ENCODE assay signal across 13 cellular contexts in the genomic region with DNA sequence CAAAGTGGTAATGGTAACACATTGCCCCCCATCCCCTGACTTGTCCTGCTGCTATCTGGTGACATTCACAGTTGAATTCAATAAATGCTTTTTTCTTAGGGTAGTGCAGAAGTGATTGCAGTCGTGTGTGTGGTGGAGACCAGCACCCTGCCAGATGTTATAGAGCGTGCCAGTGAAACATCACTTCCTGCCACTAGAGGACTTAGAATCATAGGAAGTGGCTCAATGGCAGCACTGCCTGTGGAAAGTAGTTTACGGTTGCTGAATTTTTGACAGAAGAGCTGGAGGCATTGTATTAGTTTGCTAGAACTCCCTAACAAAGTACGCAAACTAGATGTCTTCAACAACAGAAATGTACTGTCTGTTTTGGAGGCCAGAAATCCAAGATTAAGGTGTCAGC. TPM values are rescaled to one million over a fixed set of nuclear protein-coding genes. Genes with fewer than 3 reads are reported as not detected.
DNase-seq lines count a peak whose midpoint lies in the region; ATAC-seq and TF ChIP-seq lines count a peak whose summit lies in the region.
"Had no signal": no experiment of that assay in that cellular context is flagged by ENCODE, and none has a peak within 500 bp of the region (broad histone marks: within the 10 kb centered on the region; RNA-seq: fewer than 3 reads in every experiment).

No MANE protein-coding gene starts in this region.

- H3K27me3 Mint-ChIP-seq in CD14-positive monocyte (ENCODE audit: low read depth in 3 of 3): peaks cover 0 to 2% (median 0%) of the 10 kb centered on the region in 3 donors
- H3K27me3 Mint-ChIP-seq in stimulated activated naive CD8-positive, alpha-beta T cell treated with anti-CD3 and anti-CD28 coated beads, Interleukin-15, amount 100 ng/mL, for 72 hours: no peaks in the 10 kb centered on the region
- H3K27me3 Mint-ChIP-seq: activated T-cell treated with anti-CD3 and anti-CD28 coated beads, Interleukin-2, amount 50 U/mL, for 24 hours had no signal

- no peak overlapping the region for H3K27ac ChIP-seq in brain microvascular endothelial cell
- H3K27ac ChIP-seq: VCaP had no signal

- in situ Hi-C loops in brain microvascular endothelial cell (cut with HindIII; ENCODE audit: low pct_ligation_motif_present, low sequenced_read_pairs): no loop called here
- in situ Hi-C loops in GM13977 (cut with MboI; ENCODE audit: low pct_unique_long_range_greater_than_20kb, low sequenced_read_pairs, unreplicated experiment): no loop called here

- peak; percentile 36 for TF ChIP-seq CTCF in CD14-positive monocyte (IDR thresholded peaks at IDR 0.05)
- peak; percentile 34 for TF ChIP-seq CTCF in brain microvascular endothelial cell (IDR thresholded peaks at IDR 0.05; ENCODE audit: low read depth, low read length, missing control alignments)
- TF ChIP-seq CTCF in GM13977 (IDR thresholded peaks at IDR 0.05; ENCODE audit: extremely low read depth, insufficient read depth, missing control alignments): no peak

- H3K27me3 ChIP-seq in brain microvascular endothelial cell (replicated peaks): no peaks in the 10 kb centered on the region

- intact Hi-C loops in CD14-positive monocyte (cut with micrococcal nuclease): no loop called here

- no peaks in the 10 kb centered on the region for H3K36me3 Mint-ChIP-seq in CD14-positive monocyte

- no peaks in the 10 kb centered on the region for H3K36me3 ChIP-seq in brain microvascular endothelial cell (replicated peaks)

- peak overlapping the region in 1 of 2 donors; percentile 52 for H3K4me3 Mint-ChIP-seq in CD14-positive monocyte
- no peak overlapping the region for H3K4me3 Mint-ChIP-seq in stimulated activated naive CD8-positive, alpha-beta T cell treated with anti-CD3 and anti-CD28 coated beads, Interleukin-15, amount 100 ng/mL, for 72 hours
- H3K4me3 Mint-ChIP-seq: activated T-cell treated with anti-CD3 and anti-CD28 coated beads, Interleukin-2, amount 50 U/mL, for 24 hours; nephron progenitor cell had no signal

- H3K27ac Mint-ChIP-seq in CD14-positive monocyte: peak overlapping the region in 2 of 7 donors; percentile 21 to 63
- H3K27ac Mint-ChIP-seq in stimulated activated naive CD8-positive, alpha-beta T cell treated with anti-CD3 and anti-CD28 coated beads, Interleukin-15, amount 100 ng/mL, for 72 hours: no peak overlapping the region
- H3K27ac Mint-ChIP-seq: activated T-cell treated with anti-CD3 and anti-CD28 coated beads, Interleukin-2, amount 50 U/mL, for 24 hours; nephron progenitor cell had no signal

- peak; percentile 54 for ATAC-seq in GM21723 (IDR thresholded peaks at IDR 0.05; ENCODE audit: unreplicated experiment)
- no peak for ATAC-seq in GM21576 (IDR thresholded peaks at IDR 0.05; ENCODE audit: unreplicated experiment)
- ATAC-seq in stimulated activated naive CD8-positive, alpha-beta T cell treated with anti-CD3 and anti-CD28 coated beads, Interleukin-15, amount 100 ng/mL, for 72 hours: no peak
- ATAC-seq: left colon had no signal

- no peak overlapping the region for H3K4me3 ChIP-seq in brain microvascular endothelial cell (ENCODE audit: low read depth, low read length)

- H3K9me3 Mint-ChIP-seq in CD14-positive monocyte: peaks cover 0 to 3% (median 0%) of the 10 kb centered on the region in 7 donors
- H3K9me3 Mint-ChIP-seq in stimulated activated naive CD8-positive, alpha-beta T cell treated with anti-CD3 and anti-CD28 coated beads, Interleukin-15, amount 100 ng/mL, for 72 hours: no peaks in the 10 kb centered on the region
- H3K9me3 Mint-ChIP-seq: activated T-cell treated with anti-CD3 and anti-CD28 coated beads, Interleukin-2, amount 50 U/mL, for 24 hours; nephron progenitor cell had no signal

- H3K4me1 Mint-ChIP-seq in CD14-positive monocyte: peaks cover 12% of the 10 kb centered on the region
- no peaks in the 10 kb centered on the region for H3K4me1 Mint-ChIP-seq in stimulated activated naive CD8-positive, alpha-beta T cell treated with anti-CD3 and anti-CD28 coated beads, Interleukin-15, amount 100 ng/mL, for 72 hours
- H3K4me1 Mint-ChIP-seq: nephron progenitor cell had no signal

- no peak for DNase-seq in CD14-positive monocyte (ENCODE audit: low spot score)
- peak; percentile 74 to 82 for DNase-seq in Kasumi-1 (lab: John Stamatoyannopoulos, UW)
- no peak for DNase-seq in brain microvascular endothelial cell
- no peak for DNase-seq in SK-N-DZ (ENCODE audit: low spot score)
- no peak for DNase-seq in GM13977 (ENCODE audit: low spot score)
- no peak for DNase-seq in stimulated activated naive CD8-positive, alpha-beta T cell treated with anti-CD3 and anti-CD28 coated beads, Interleukin-15, amount 100 ng/mL, for 72 hours
- DNase-seq: activated T-cell treated with anti-CD3 and anti-CD28 coated beads, Interleukin-2, amount 50 U/mL, for 24 hours; left colon; NCI-H2029; nephron progenitor cell had no signal

RNA-seq across cellular contexts. Expression of gene P2RY12, which starts 37.4 kb away (rescaled TPM):
- polyA plus RNA-seq in CD14-positive monocyte: 1 to 10 TPM; 2.7 to 3.0 TPM
- not detected in 2 replicates for polyA plus RNA-seq in SK-N-DZ (2014; cell fraction: cytosol; rRNA removed)
- not detected in 2 replicates for polyA plus RNA-seq in SK-N-DZ (2014; cell fraction: nucleus; rRNA removed)

RNA-seq across cellular contexts. Expression of gene IGSF10, which starts 38.9 kb away (rescaled TPM):
- under 1 TPM in 1 of 2 donors, not detected in 1; 0.05 TPM for polyA plus RNA-seq in CD14-positive monocyte
- 0.68 and 0.86 TPM in 2 replicates for polyA plus RNA-seq in SK-N-DZ (2014; cell fraction: cytosol; rRNA removed)
- polyA plus RNA-seq in SK-N-DZ (2014; cell fraction: nucleus; rRNA removed): 1.4 and 1.5 TPM in 2 replicates

Comparison
In these comparisons a context has a peak if more than half of its experiments do, and no peak if none do; other contexts are left out.
1. DNase-seq: peak in Kasumi-1 (2 of 2); none in CD14-positive monocyte (single experiment), brain microvascular endothelial cell (single experiment), SK-N-DZ (single experiment), GM13977 (single experiment) and stimulated activated naive CD8-positive, alpha-beta T cell treated with anti-CD3 and anti-CD28 coated beads, Interleukin-15, amount 100 ng/mL, for 72 hours (0 of 2).